In genomic region chr22:36056980-36057379, GRCh38 we compare ENCODE assay signal across 28 cellular contexts. TPM values are rescaled to one million over a fixed set of nuclear protein-coding genes. Genes with fewer than 3 reads are reported as not detected.
DNase-seq lines count a peak whose midpoint lies in the region; ATAC-seq and TF ChIP-seq lines count a peak whose summit lies in the region.
"Had no signal": no experiment of that assay in that cellular context is flagged by ENCODE, and none has a peak within 500 bp of the region (broad histone marks: within the 10 kb centered on the region; RNA-seq: fewer than 3 reads in every experiment).

No MANE protein-coding gene starts in this region.

- no peak for ATAC-seq in GM18511 (IDR thresholded peaks at IDR 0.05; ENCODE audit: unreplicated experiment)
- ATAC-seq: effector memory CD8-positive, alpha-beta T cell; heart left ventricle; HepG2; left lobe of liver; natural killer cell; pancreas; T-cell had no signal

- no peak overlapping the region for H3K4me3 Mint-ChIP-seq in MCF 10A (ENCODE audit: unreplicated experiment)
- H3K4me3 Mint-ChIP-seq: activated CD4-positive, alpha-beta T cell treated with anti-CD3 and anti-CD28 coated beads, Interleukin-2, amount 10 ng/mL, durations not matched to agents 24 days and 14 days; brain; effector memory CD8-positive, alpha-beta T cell; natural killer cell; stimulated activated naive CD8-positive, alpha-beta T cell treated with anti-CD3 and anti-CD28 coated beads, Interleukin-15, Interleukin-2, amounts not matched to agents 100 ng/mL and 50 ng/mL, for 24 hours; T-cell had no signal

- intact Hi-C loops in MCF 10A (cut with micrococcal nuclease) (no loop called here), breast epithelium (cut with DNase I; ENCODE audit: low total_unique reads) (no loop called here)

- no peaks in the 10 kb centered on the region for H3K27me3 Mint-ChIP-seq in MCF 10A (ENCODE audit: insufficient read depth, unreplicated experiment)
- H3K27me3 Mint-ChIP-seq: brain had no signal

- no peaks in the 10 kb centered on the region for H3K4me1 ChIP-seq in breast epithelium
- H3K4me1 ChIP-seq in SJSA1 (replicated peaks), result peaks cover 56% of the 10 kb centered on the region
- H3K4me1 ChIP-seq: BE2C had no signal

- TF ChIP-seq CTCF in MCF 10A (IDR thresholded peaks at IDR 0.05; ENCODE audit: unreplicated experiment), result no peak
- no peak for TF ChIP-seq CTCF in breast epithelium (IDR thresholded peaks at IDR 0.05)
- TF ChIP-seq CTCF in fibroblast of villous mesenchyme (IDR thresholded peaks at IDR 0.05; ENCODE audit: insufficient read depth, low read depth, low read length), result no peak

- H3K27ac ChIP-seq in breast epithelium (no peak overlapping the region), SJSA1 (peak overlapping the region; percentile 43)
- H3K27ac ChIP-seq: heart left ventricle, pancreas, right atrium auricular region, tibial artery had no signal

- H3K4me3 ChIP-seq in breast epithelium (no peak overlapping the region), SJSA1 (no peak overlapping the region), fibroblast of villous mesenchyme (ENCODE audit: low read depth, low read length) (no peak overlapping the region)
- H3K4me3 ChIP-seq: heart left ventricle, pancreas, right atrium auricular region, tibial artery had no signal

- no TSS peak for BruUV-seq in MCF 10A (replicated peaks; lab: Mats Ljungman, UMichigan)

- peaks cover 15% of the 10 kb centered on the region for H3K4me1 Mint-ChIP-seq in MCF 10A (ENCODE audit: insufficient read depth, unreplicated experiment)

- H3K9me3 ChIP-seq in breast epithelium (no peaks in the 10 kb centered on the region), SJSA1 (replicated peaks) (0 out of 2 replicates have a peak, but pooled peaks cover 3% of the 10 kb centered on the region)
- H3K9me3 ChIP-seq: BE2C, pancreas, right atrium auricular region, tibial artery had no signal

- H3K36me3 ChIP-seq in breast epithelium (no peaks in the 10 kb centered on the region), SJSA1 (no peaks in the 10 kb centered on the region)
- H3K36me3 ChIP-seq: BE2C, heart left ventricle, pancreas, right atrium auricular region, tibial artery had no signal

- TF ChIP-seq POLR2A in breast epithelium (IDR thresholded peaks at IDR 0.05), result no peak

- DNase-seq in MCF 10A (ENCODE audit: unreplicated experiment) (peak; percentile 15), breast epithelium (ENCODE audit: low spot score in 2 of 2) (no peak), SJSA1 (ENCODE audit: low read depth in 1 of 2, low spot score in 2 of 2) (peak in 1 of 2 experiments; percentile 52), fibroblast of villous mesenchyme (ENCODE audit: low read depth) (peak; percentile 19), activated gamma-delta T cell treated with Interleukin-2 at 50 U/mL for 16 hours (no peak), epidermal melanocyte (ENCODE audit: insufficient read length, low spot score) (no peak), RPMI8226 (no peak)
- DNase-seq: 8988T; activated CD4-positive, alpha-beta T cell treated with anti-CD3 and anti-CD28 coated beads, Interleukin-2, amount 10 ng/mL, durations not matched to agents 24 days and 14 days; BE2C; DND-41; effector memory CD8-positive, alpha-beta T cell; heart left ventricle; natural killer cell; NCI-H1417; NCI-H524; pancreas; Right ventricle myocardium superior; stimulated activated CD4-positive, alpha-beta T cell treated with anti-CD3 and anti-CD28 coated beads, Interleukin-12 subunit alpha, Interleukin-12 subunit beta, amount 100 ng/mL, for 4 hours; stimulated activated CD4-positive, alpha-beta T cell treated with anti-CD3 and anti-CD28 coated beads, Interleukin-4, amount 100 ng/mL, for 4 hours; T-cell; tibial artery had no signal

- H3K9me3 Mint-ChIP-seq in MCF 10A (ENCODE audit: unreplicated experiment), result no peaks in the 10 kb centered on the region
- H3K9me3 Mint-ChIP-seq: activated CD4-positive, alpha-beta T cell treated with anti-CD3 and anti-CD28 coated beads, Interleukin-2, amount 10 ng/mL, durations not matched to agents 24 days and 14 days; natural killer cell; stimulated activated naive CD8-positive, alpha-beta T cell treated with anti-CD3 and anti-CD28 coated beads, Interleukin-15, Interleukin-2, amounts not matched to agents 100 ng/mL and 50 ng/mL, for 24 hours; T-cell had no signal

- POLR2A ChIA-PET in MCF 10A (lab: Yijun Ruan, JAX), result interaction anchor here (0.7 to 1.6 kb wide), 2 partner anchors 25 to 151 kb away, joined by 3 read pairs; no protein-coding TSS in a partner anchor

- H3K27ac Mint-ChIP-seq in MCF 10A (ENCODE audit: low read depth, unreplicated experiment), result no peak overlapping the region
- H3K27ac Mint-ChIP-seq: activated CD4-positive, alpha-beta T cell treated with anti-CD3 and anti-CD28 coated beads, Interleukin-2, amount 10 ng/mL, durations not matched to agents 24 days and 14 days; effector memory CD8-positive, alpha-beta T cell; natural killer cell; stimulated activated naive CD8-positive, alpha-beta T cell treated with anti-CD3 and anti-CD28 coated beads, Interleukin-15, Interleukin-2, amounts not matched to agents 100 ng/mL and 50 ng/mL, for 24 hours; T-cell had no signal

- CTCF ChIA-PET in MCF 10A (lab: Yijun Ruan, JAX), result interaction anchor here (0.8 to 4.9 kb wide), 3 partner anchors 8 to 429 kb away, joined by 3 to 55 read pairs (median 6); no protein-coding TSS in a partner anchor

- H3K36me3 Mint-ChIP-seq in MCF 10A (ENCODE audit: insufficient read depth, unreplicated experiment), result no peaks in the 10 kb centered on the region
- H3K36me3 Mint-ChIP-seq: brain, natural killer cell, T-cell had no signal

- H3K27me3 ChIP-seq in breast epithelium, result no peaks in the 10 kb centered on the region
- H3K27me3 ChIP-seq in SJSA1 (replicated peaks), result no peaks in the 10 kb centered on the region
- H3K27me3 ChIP-seq: BE2C, heart left ventricle, pancreas, right atrium auricular region, tibial artery had no signal

RNA-seq across cellular contexts. Expression of gene RBFOX2, which starts 28.4 kb away (rescaled TPM):
- total RNA-seq in MCF 10A (2022) (89.4 and 92.0 TPM in 2 replicates), breast epithelium (10 to 100 TPM; 63.4 to 97.3 (median 85.5) TPM), fibroblast of villous mesenchyme (160 and 174 TPM in 2 replicates)
- 92.3 and 144 TPM in 2 replicates for total RNA-seq in SJSA1 (2014; rRNA removed; shearing (Covaris generic))

Comparison
In these comparisons a context has a peak if more than half of its experiments do, and no peak if none do; other contexts are left out.
1. DNase-seq: peak in MCF 10A (single experiment) and fibroblast of villous mesenchyme (single experiment); none in breast epithelium (0 of 2), activated gamma-delta T cell treated with Interleukin-2 at 50 U/mL for 16 hours (single experiment), epidermal melanocyte (single experiment) and RPMI8226 (single experiment).